ENCODE assay signal across 8 cellular contexts in the genomic region with DNA sequence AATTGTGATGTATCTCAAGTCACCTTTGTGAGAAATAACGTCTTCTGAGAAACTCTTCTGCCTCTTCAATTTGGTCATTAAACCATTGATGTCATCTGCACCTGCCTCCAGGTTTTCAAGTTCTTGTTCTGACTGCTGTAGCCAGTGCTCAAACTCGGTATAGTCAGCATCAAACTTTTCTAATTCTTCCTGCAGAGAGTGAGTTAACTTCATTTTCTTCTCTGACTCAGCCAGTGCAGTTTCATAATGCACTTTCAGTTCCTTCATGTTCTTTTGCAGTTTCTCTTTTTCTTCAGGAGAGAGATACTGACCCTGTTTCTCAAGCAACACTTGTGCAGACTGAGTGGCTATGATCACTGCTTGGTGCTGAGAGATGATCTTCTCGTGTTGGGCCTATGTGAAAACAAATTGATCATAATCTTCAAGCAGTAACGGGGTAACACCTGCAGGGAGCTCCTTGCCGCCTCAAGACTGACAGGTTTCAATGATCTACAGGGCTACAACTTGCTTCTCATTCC. TPM values are rescaled to one million over a fixed set of nuclear protein-coding genes. Genes with fewer than 3 reads are reported as not detected.
A peak's percentile ranks its signal among the peaks of the same experiment; 100 is the strongest.
DNase-seq lines count a peak whose midpoint lies in the region; ATAC-seq, FAIRE-seq and TF ChIP-seq lines count a peak whose summit lies in the region.

No MANE protein-coding gene starts in this region.

- 58% methylated on average over 5 of the region's 5 CpGs for WGBS in right lobe of liver (ENCODE audit: insufficient coverage, low coverage, low lambda C conversion rate, missing lambda C conversion rate)
- 79% methylated on average over 5 of the region's 5 CpGs for WGBS in HepG2 (ENCODE audit: low lambda C conversion rate)

- ATAC-seq in right lobe of liver (peak; percentile 42 to 67 (median 49)), HepG2 (no peak), HG02870 (IDR thresholded peaks at IDR 0.05; ENCODE audit: unreplicated experiment) (peak; percentile 96), naive B cell (ENCODE audit: low read depth in 2 of 2) (peak; percentile 75 to 88)

- CTCF ChIA-PET in HepG2 (lab: Yijun Ruan, JAX; ENCODE audit: low intra/inter-chr PET ratio, low total read pairs) = interaction anchor here (2.7 to 5.6 kb wide), 2 partner anchors 234 to 278 kb away, joined by 22 to 89 read pairs; no protein-coding TSS in a partner anchor

- no peak for DNase-seq in right lobe of liver
- no peak for DNase-seq in HepG2 (ENCODE audit: low spot score)
- DNase-seq in SKM-1 (lab: John Stamatoyannopoulos, UW; ENCODE audit: unreplicated experiment) = peak; percentile 17
- peak; percentile 13 for DNase-seq in naive B cell
- no peak for DNase-seq in KG1 (lab: John Stamatoyannopoulos, UW)
- DNase-seq in NCI-H2171 treated with DMSO at 0.1 percent for 48 hours (lab: John Stamatoyannopoulos, UW) = no peak
- no peak for DNase-seq in kidney glomerular epithelial cell (lab: John Stamatoyannopoulos, UW)

- no peak overlapping the region for H2AFZ ChIP-seq in HepG2 (ENCODE audit: low read length)

- no peaks in the 10 kb centered on the region for H3K27me3 ChIP-seq in right lobe of liver
- H3K27me3 ChIP-seq in HepG2 (ENCODE audit: control insufficient read depth in 1 of 2, insufficient read depth in 2 of 2, low read length in 2 of 2) = no peaks in the 10 kb centered on the region

- no peak overlapping the region for H3K27ac ChIP-seq in right lobe of liver
- no peak overlapping the region for H3K27ac ChIP-seq in HepG2 (ENCODE audit: extremely low read length, insufficient read depth, low read length)

- TF ChIP-seq EP300 in HepG2 (IDR thresholded peaks at IDR 0.05; ENCODE audit: low read depth in 2 of 2, low read length in 2 of 2) (no peak), HepG2 (CRISPR knock-in tag; IDR thresholded peaks at IDR 0.05; ENCODE audit: borderline replicate concordance) (no peak)

- H3K4me3 ChIP-seq in right lobe of liver (no peak overlapping the region), HepG2 (replicated peaks in 1 of 3; ENCODE audit: insufficient read depth in 1 of 3, low read depth in 2 of 3, low read length in 3 of 3) (no peak overlapping the region)

- peaks cover 18 to 27% (median 18%) of the 10 kb centered on the region in 3 donors for H3K4me1 Mint-ChIP-seq in naive B cell

- POLR2A ChIA-PET in HepG2 (lab: Yijun Ruan, JAX) = no interaction called here

- no peak for TF ChIP-seq RAD21 in HepG2 (CRISPR knock-in tag; IDR thresholded peaks at IDR 0.05)

- H3K4me1 ChIP-seq in right lobe of liver (no peaks in the 10 kb centered on the region), HepG2 (ENCODE audit: insufficient read depth, low read length) (no peaks in the 10 kb centered on the region)

- no peak for FAIRE-seq in HepG2 (lab: Jason Lieb, UNC)

- in situ Hi-C loops in HepG2 (cut with HindIII; ENCODE audit: extremely low pct_ligation_motif_present, low pct_unique_long_range_greater_than_20kb) = loop anchor here (5.0 kb wide), 1 partner anchor 237 kb away; no protein-coding TSS in a partner anchor

- peak overlapping the region in 1 of 8 donors; percentile 56 for H3K4me3 Mint-ChIP-seq in naive B cell

- H4K20me1 ChIP-seq in HepG2 (ENCODE audit: insufficient read depth, low read length) = no peaks in the 10 kb centered on the region

- intact Hi-C loops in right lobe of liver (cut with DNase I) (loop anchor here (10.0 kb wide), 2 partner anchors 229 to 239 kb away; no protein-coding TSS in a partner anchor), HepG2 (cut with micrococcal nuclease; ENCODE audit: unreplicated experiment) (loop anchor here (1.0 to 10.0 kb wide), 5 partner anchors 52 to 1149 kb away; no protein-coding TSS in a partner anchor)

- H3K4me2 ChIP-seq in HepG2 (ENCODE audit: low read depth, low read length) = no peak overlapping the region

- no peaks in the 10 kb centered on the region for H3K79me2 ChIP-seq in HepG2 (ENCODE audit: insufficient read depth, low read length)

- H3K27ac Mint-ChIP-seq in naive B cell = peak overlapping the region in 3 of 6 donors; percentile 4 to 60 (median 14)

- H3K36me3 Mint-ChIP-seq in naive B cell = no peaks in the 10 kb centered on the region

- BruUV-seq in HepG2 (replicated peaks; lab: Mats Ljungman, UMichigan) = no TSS peak

- TF ChIP-seq POLR2A in right lobe of liver (IDR thresholded peaks at IDR 0.05) = no peak
- no peak for TF ChIP-seq POLR2A in HepG2 (IDR thresholded peaks at IDR 0.05; ENCODE audit: insufficient read depth in 1 of 2, low read depth in 2 of 2, low read length in 2 of 2)

- H3K9me3 ChIP-seq in right lobe of liver (no peaks in the 10 kb centered on the region), HepG2 (ENCODE audit: low read length) (no peaks in the 10 kb centered on the region)

- H3K9me3 Mint-ChIP-seq in naive B cell = no peaks in the 10 kb centered on the region

- no peaks in the 10 kb centered on the region for H3K27me3 Mint-ChIP-seq in naive B cell

- H3K36me3 ChIP-seq in right lobe of liver (peaks cover 0 to 57% (median 21%) of the 10 kb centered on the region in 4 donors), HepG2 (replicated peaks in 1 of 2; ENCODE audit: control insufficient read depth in 1 of 2, insufficient read depth in 2 of 2, low read length in 2 of 2) (peaks cover 5 to 16% of the 10 kb centered on the region in 2 experiments; a peak in 4 of 5 replicates)

- TF ChIP-seq CTCF in right lobe of liver (IDR thresholded peaks at IDR 0.05) = no peak
- TF ChIP-seq CTCF in HepG2 (CRISPR knock-in tag; IDR thresholded peaks at IDR 0.05) = no peak

- H3K9ac ChIP-seq in HepG2 (ENCODE audit: insufficient read depth, low read depth, low read length) = no peak overlapping the region

TF ChIP-seq in HepG2, 621 proteins besides CTCF, POLR2A, EP300 and RAD21 (continues in another document):
- TF ChIP-seq EHMT2 (IDR thresholded peaks at IDR 0.05; ENCODE audit: borderline replicate concordance, low read depth, low read length) (no peak), ZSCAN31 (CRISPR knock-in tag; IDR thresholded peaks at IDR 0.05; ENCODE audit: low read depth) (no peak), NCOA1 (CRISPR knock-in tag; IDR thresholded peaks at IDR 0.05) (no peak), ZNF337 (CRISPR knock-in tag; IDR thresholded peaks at IDR 0.05; ENCODE audit: borderline replicate concordance, low read depth) (no peak), ZNF720 (CRISPR knock-in tag; IDR thresholded peaks at IDR 0.05) (no peak), NFRKB (IDR thresholded peaks at IDR 0.05) (no peak), ZNF441 (CRISPR knock-in tag; IDR thresholded peaks at IDR 0.05; ENCODE audit: borderline replicate concordance) (no peak), GTF3A (CRISPR knock-in tag; conservative IDR thresholded peaks at IDR 0.05) (no peak), ZNF792 (CRISPR knock-in tag; IDR thresholded peaks at IDR 0.05) (no peak)
- TF ChIP-seq, protein P1, sequence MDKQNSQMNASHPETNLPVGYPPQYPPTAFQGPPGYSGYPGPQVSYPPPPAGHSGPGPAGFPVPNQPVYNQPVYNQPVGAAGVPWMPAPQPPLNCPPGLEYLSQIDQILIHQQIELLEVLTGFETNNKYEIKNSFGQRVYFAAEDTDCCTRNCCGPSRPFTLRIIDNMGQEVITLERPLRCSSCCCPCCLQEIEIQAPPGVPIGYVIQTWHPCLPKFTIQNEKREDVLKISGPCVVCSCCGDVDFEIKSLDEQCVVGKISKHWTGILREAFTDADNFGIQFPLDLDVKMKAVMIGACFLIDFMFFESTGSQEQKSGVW (CRISPR knock-in tag; IDR thresholded peaks at IDR 0.05; ENCODE audit: borderline replicate concordance) = no peak
- TF ChIP-seq, protein P2, sequence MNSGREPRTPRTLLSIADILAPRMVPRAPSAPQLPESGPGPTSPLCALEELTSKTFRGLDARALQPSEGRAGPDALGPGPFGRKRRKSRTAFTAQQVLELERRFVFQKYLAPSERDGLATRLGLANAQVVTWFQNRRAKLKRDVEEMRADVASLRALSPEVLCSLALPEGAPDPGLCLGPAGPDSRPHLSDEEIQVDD (CRISPR knock-in tag; IDR thresholded peaks at IDR 0.05; ENCODE audit: borderline replicate concordance) = no peak
- TF ChIP-seq, protein P3, sequence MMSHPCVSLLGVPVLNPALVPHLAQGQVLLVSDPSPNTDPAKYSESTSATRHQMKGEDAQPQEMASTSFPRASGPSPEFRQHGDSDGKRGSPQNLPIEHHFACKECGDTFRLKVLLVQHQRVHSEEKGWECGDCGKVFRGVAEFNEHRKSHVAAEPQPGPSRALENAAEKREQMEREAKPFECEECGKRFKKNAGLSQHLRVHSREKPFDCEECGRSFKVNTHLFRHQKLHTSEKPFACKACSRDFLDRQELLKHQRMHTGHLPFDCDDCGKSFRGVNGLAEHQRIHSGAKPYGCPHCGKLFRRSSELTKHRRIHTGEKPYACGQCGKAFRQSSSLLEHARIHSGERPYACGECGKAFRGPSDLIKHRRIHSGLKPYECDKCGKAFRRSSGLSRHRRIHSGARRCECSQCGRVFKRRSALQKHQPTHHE (CRISPR knock-in tag; IDR thresholded peaks at IDR 0.05; ENCODE audit: borderline replicate concordance) = no peak

RNA-seq across cellular contexts. Expression of a gene that starts 48.8 kb away (rescaled TPM):
- total RNA-seq in right lobe of liver (100 to 1,000 TPM in 5 of 6 experiments, 10 to 100 TPM in 1; 92.1 to 207 (median 156) TPM), HepG2 (2016; rRNA removed; fragmentation: Illumina TruSeq; extraction: Trizol) (61.7 and 89.0 TPM in 2 replicates)
- total RNA-seq in HepG2 (2016; cell fraction: cytosol; rRNA removed; fragmentation: Illumina TruSeq; extraction: Trizol; ENCODE audit: low read depth) = 6.5 and 7.8 TPM in 2 replicates
- total RNA-seq in HepG2 (2016; cell fraction: insoluble cytoplasmic fraction; rRNA removed; fragmentation: Illumina TruSeq; extraction: Trizol) = 56.6 and 87.8 TPM in 2 replicates
- 14.8 and 16.7 TPM in 2 replicates for total RNA-seq in HepG2 (2016; cell fraction: membrane; rRNA removed; fragmentation: Illumina TruSeq; extraction: Trizol)
- 273 and 289 TPM in 2 replicates for total RNA-seq in HepG2 (2016; cell fraction: nucleus; rRNA removed; fragmentation: Illumina TruSeq; extraction: Trizol)
- polyA plus RNA-seq in HepG2 (2011; rRNA removed) (64.4 and 77.2 TPM in 2 replicates), naive B cell (ENCODE audit: low read depth in 6 of 6) (under 1 TPM in 1 of 6 donors, not detected in 5; 0.24 TPM)
- 23.8 and 26.1 TPM in 2 replicates for polyA plus RNA-seq in HepG2 (2011; cell fraction: cytosol; rRNA removed)
- polyA plus RNA-seq in HepG2 (2011; cell fraction: nucleus; rRNA removed) = 197 and 231 TPM in 2 replicates
- polyA plus RNA-seq in HepG2 (2012) = 75.4 and 77.7 TPM in 2 replicates
- 2.7 and 2.9 TPM in 2 replicates for polyA plus RNA-seq in HepG2 (2016; cell fraction: cytosol; fragmentation: Illumina TruSeq; extraction: Trizol; ENCODE audit: low read depth)
- 38.0 and 39.9 TPM in 2 replicates for polyA plus RNA-seq in HepG2 (2016; cell fraction: insoluble cytoplasmic fraction; fragmentation: Illumina TruSeq; extraction: Trizol; ENCODE audit: low read depth)
- 5.4 and 7.5 TPM in 2 replicates for polyA plus RNA-seq in HepG2 (2016; cell fraction: membrane; fragmentation: Illumina TruSeq; extraction: Trizol; ENCODE audit: low read depth)
- polyA plus RNA-seq in HepG2 (2016; cell fraction: nucleus; fragmentation: Illumina TruSeq; extraction: Trizol; ENCODE audit: insufficient read depth, low read depth) = 155 and 164 TPM in 2 replicates
- 62.4 and 124 TPM in 2 replicates for polyA minus RNA-seq in HepG2 (2011; rRNA and poly(A)+ RNA removed; ENCODE audit: low replicate concordance)
- 53.9 and 66.4 TPM in 2 replicates for polyA minus RNA-seq in HepG2 (2011; cell fraction: cytosol; rRNA and poly(A)+ RNA removed)
- polyA minus RNA-seq in HepG2 (2011; cell fraction: nucleus; rRNA and poly(A)+ RNA removed) = 948 and 1,173 TPM in 2 replicates

Comparison
In these comparisons a context has a peak if more than half of its experiments do, and no peak if none do; other contexts are left out.
1. DNase-seq: peak in SKM-1 (single experiment) and naive B cell (single experiment); none in right lobe of liver (0 of 3), HepG2 (single experiment), KG1 (single experiment), NCI-H2171 treated with DMSO at 0.1 percent for 48 hours (single experiment) and kidney glomerular epithelial cell (single experiment).